Comparison of ENCODE assay signal across 24 cellular contexts in the genomic region with DNA sequence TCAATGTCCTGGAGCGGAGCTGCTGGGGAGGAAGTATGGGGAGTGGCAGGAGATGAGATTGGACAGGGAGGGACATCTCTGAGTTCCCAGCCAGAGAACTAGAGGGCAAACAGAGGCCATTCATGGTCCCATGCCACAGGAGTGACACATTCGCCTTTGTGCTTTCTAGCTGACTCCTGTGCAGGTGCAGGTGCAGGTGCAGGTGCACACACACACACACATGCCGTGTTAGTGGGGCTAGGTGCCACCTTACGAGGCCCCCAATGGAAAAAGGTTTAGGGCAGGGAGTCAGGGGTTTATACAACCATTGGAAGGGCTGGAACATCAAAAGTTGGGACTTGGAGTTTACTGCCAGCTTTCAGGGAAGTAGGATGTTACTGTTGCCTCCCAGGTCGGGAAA.
"Had no signal": no experiment of that assay in that cellular context is flagged by ENCODE, and none has a peak within 500 bp of the region (broad histone marks: within the 10 kb centered on the region; RNA-seq: fewer than 3 reads in every experiment).

No MANE protein-coding gene starts in this region.

- H3K27ac Mint-ChIP-seq: activated CD4-positive, alpha-beta T cell treated with anti-CD3 and anti-CD28 coated beads, Interleukin-2, amount 10 ng/mL, durations not matched to agents 7 days and 5 days; activated CD8-positive, alpha-beta T cell treated with anti-CD3 and anti-CD28 coated beads, Interleukin-2, amount 10 ng/mL, durations not matched to agents 7 days and 5 days; activated T-cell treated with anti-CD3 and anti-CD28 coated beads, Interleukin-2, amount 50 U/mL, for 24 hours; activated T-helper 2 cell treated with anti-CD3 and anti-CD28 coated beads, Interferon-gamma antibody, Interleukin-2, Interleukin-4, amounts not matched to agents 10 μg/mL and 5 μg/mL and 100 μg/mL, durations not matched to agents 14 hours and 24 hours and 36 hours; memory B cell; naive thymus-derived CD8-positive, alpha-beta T cell; stimulated activated effector memory CD8-positive, alpha-beta T cell treated with anti-CD3 and anti-CD28 coated beads, Interleukin-12 subunit alpha, Interleukin-12 subunit beta, amount 100 ng/mL, for 72 hours; type B pancreatic cell had no signal

- DNase-seq: activated CD4-positive, alpha-beta T cell treated with anti-CD3 and anti-CD28 coated beads, Interleukin-2, amount 10 ng/mL, durations not matched to agents 7 days and 5 days; activated CD8-positive, alpha-beta T cell treated with anti-CD3 and anti-CD28 coated beads, Interleukin-2, amount 10 ng/mL, durations not matched to agents 7 days and 5 days; activated naive CD4-positive, alpha-beta T cell treated with anti-CD3 and anti-CD28 coated beads, Interleukin-2, amount 50 U/mL, for 16 hours; activated T-cell treated with anti-CD3 and anti-CD28 coated beads, Interleukin-2, amount 50 U/mL, for 24 hours; cerebellar nuclear complex; cortex of kidney; effector CD8-positive, alpha-beta T cell; gastrocnemius medialis; naive thymus-derived CD8-positive, alpha-beta T cell; stimulated activated CD4-positive, alpha-beta T cell treated with anti-CD3 and anti-CD28 coated beads, Interleukin-4, amount 100 ng/mL, for 24 hours; stomach; T-helper 1 cell; T1000 had no signal

- ATAC-seq: activated CD4-positive, CD25-positive, alpha-beta regulatory T cell treated with anti-CD3 and anti-CD28 coated beads, Interleukin-2, amount 50 U/mL, for 24 hours; activated CD8-positive, alpha-beta T cell treated with anti-CD3 and anti-CD28 coated beads, Interleukin-2, amount 10 ng/mL, durations not matched to agents 7 days and 5 days; esophagus mucosa; gastrocnemius medialis; left lobe of liver; naive thymus-derived CD8-positive, alpha-beta T cell; stimulated activated effector memory CD8-positive, alpha-beta T cell treated with anti-CD3 and anti-CD28 coated beads, Interleukin-12 subunit alpha, Interleukin-12 subunit beta, amount 100 ng/mL, for 72 hours had no signal

- H3K9me3 Mint-ChIP-seq: activated CD4-positive, alpha-beta T cell treated with anti-CD3 and anti-CD28 coated beads, Interleukin-2, amount 10 ng/mL, durations not matched to agents 7 days and 5 days; activated T-cell treated with anti-CD3 and anti-CD28 coated beads, Interleukin-2, amount 50 U/mL, for 24 hours; activated T-helper 2 cell treated with anti-CD3 and anti-CD28 coated beads, Interferon-gamma antibody, Interleukin-2, Interleukin-4, amounts not matched to agents 10 μg/mL and 5 μg/mL and 100 μg/mL, durations not matched to agents 14 hours and 24 hours and 36 hours; memory B cell; naive thymus-derived CD8-positive, alpha-beta T cell; stimulated activated effector memory CD8-positive, alpha-beta T cell treated with anti-CD3 and anti-CD28 coated beads, Interleukin-12 subunit alpha, Interleukin-12 subunit beta, amount 100 ng/mL, for 72 hours; type B pancreatic cell had no signal

- H3K9ac ChIP-seq: parathyroid adenoma had no signal

- H3K4me1 ChIP-seq: breast epithelium, gastrocnemius medialis, parathyroid adenoma, sigmoid colon had no signal

- H3K27me3 ChIP-seq: breast epithelium, gastrocnemius medialis, stomach had no signal

- H3K9me3 ChIP-seq: breast epithelium, gastrocnemius medialis, neutrophil, sigmoid colon, stomach had no signal

- H3K27ac ChIP-seq: breast epithelium, gastrocnemius medialis, neutrophil, parathyroid adenoma, sigmoid colon, stomach had no signal

- H3K36me3 ChIP-seq: breast epithelium, gastrocnemius medialis, neutrophil, sigmoid colon, stomach had no signal

- H3K27me3 Mint-ChIP-seq: activated CD4-positive, alpha-beta T cell treated with anti-CD3 and anti-CD28 coated beads, Interleukin-2, amount 10 ng/mL, durations not matched to agents 7 days and 5 days had no signal

- H3K4me1 Mint-ChIP-seq: activated CD4-positive, alpha-beta T cell treated with anti-CD3 and anti-CD28 coated beads, Interleukin-2, amount 10 ng/mL, durations not matched to agents 7 days and 5 days had no signal

- H3K36me3 Mint-ChIP-seq: memory B cell; naive thymus-derived CD8-positive, alpha-beta T cell; stimulated activated effector memory CD8-positive, alpha-beta T cell treated with anti-CD3 and anti-CD28 coated beads, Interleukin-12 subunit alpha, Interleukin-12 subunit beta, amount 100 ng/mL, for 72 hours; type B pancreatic cell had no signal

- H3K4me3 Mint-ChIP-seq: activated CD4-positive, alpha-beta T cell treated with anti-CD3 and anti-CD28 coated beads, Interleukin-2, amount 10 ng/mL, durations not matched to agents 7 days and 5 days; activated CD8-positive, alpha-beta T cell treated with anti-CD3 and anti-CD28 coated beads, Interleukin-2, amount 10 ng/mL, durations not matched to agents 7 days and 5 days; activated T-cell treated with anti-CD3 and anti-CD28 coated beads, Interleukin-2, amount 50 U/mL, for 24 hours; memory B cell; naive thymus-derived CD8-positive, alpha-beta T cell; stimulated activated effector memory CD8-positive, alpha-beta T cell treated with anti-CD3 and anti-CD28 coated beads, Interleukin-12 subunit alpha, Interleukin-12 subunit beta, amount 100 ng/mL, for 72 hours; type B pancreatic cell had no signal

- H3K4me3 ChIP-seq: breast epithelium, gastrocnemius medialis, sigmoid colon, stomach had no signal
